20 cellular contexts compared by ENCODE assay signal in genomic region chr3:111747490-111747889, GRCh38.
A peak's percentile ranks its signal among the peaks of the same experiment; 100 is the strongest.
DNase-seq lines count a peak whose midpoint lies in the region; FAIRE-seq and TF ChIP-seq lines count a peak whose summit lies in the region.
"Had no signal": no experiment of that assay in that cellular context is flagged by ENCODE, and none has a peak within 500 bp of the region (broad histone marks: within the 10 kb centered on the region; RNA-seq: fewer than 3 reads in every experiment).

No MANE protein-coding gene starts in this region.

- peak overlapping the region; percentile 2 for H2AFZ ChIP-seq in mammary epithelial cell (ENCODE audit: low read depth, low read length)

- no peaks in the 10 kb centered on the region for H3K27me3 Mint-ChIP-seq in type B pancreatic cell
- H3K27me3 Mint-ChIP-seq: CD8-positive, alpha-beta memory T cell had no signal

- no peaks in the 10 kb centered on the region for H3K79me2 ChIP-seq in mammary epithelial cell (ENCODE audit: insufficient read depth, low read length)

- dilution Hi-C loops in mammary epithelial cell (cut with HindIII; ENCODE audit: low sequenced_read_pairs): no loop called here

- no peaks in the 10 kb centered on the region for H3K27me3 ChIP-seq in left ventricle myocardium inferior (ENCODE audit: low read depth)
- no peaks in the 10 kb centered on the region for H3K27me3 ChIP-seq in right atrium auricular region
- H3K27me3 ChIP-seq in mammary epithelial cell (ENCODE audit: insufficient read depth, low read length): no peaks in the 10 kb centered on the region
- no peaks in the 10 kb centered on the region for H3K27me3 ChIP-seq in small intestine (ENCODE audit: control insufficient read depth in 2 of 2, insufficient read depth in 2 of 2, low read length in 2 of 2)
- H3K27me3 ChIP-seq: heart right ventricle, uterus had no signal

- no peaks in the 10 kb centered on the region for H3K9me3 Mint-ChIP-seq in type B pancreatic cell
- H3K9me3 Mint-ChIP-seq: natural killer cell had no signal

- H3K27ac Mint-ChIP-seq in type B pancreatic cell: peak overlapping the region; percentile 2
- H3K27ac Mint-ChIP-seq: natural killer cell had no signal

- no peak for DNase-seq in left ventricle myocardium inferior
- DNase-seq in right atrium auricular region (ENCODE audit: low spot score): no peak
- DNase-seq in mammary epithelial cell: peak; percentile 92
- DNase-seq in kidney glomerular epithelial cell (lab: John Stamatoyannopoulos, UW): peak; percentile 34
- DNase-seq in type B pancreatic cell (ENCODE audit: extremely low spot score, unreplicated experiment): no peak
- no peak for DNase-seq in activated T-cell treated with anti-CD3 and anti-CD28 coated beads, Interleukin-2, amount 50 U/mL, for 48 hours
- DNase-seq in NCI-H2029 treated with DMSO at 0.1 percent for 48 hours (lab: John Stamatoyannopoulos, UW): no peak
- no peak for DNase-seq in small intestine
- DNase-seq: activated CD8-positive, alpha-beta memory T cell treated with anti-CD3 and anti-CD28 coated beads for 24 hours; activated effector memory CD4-positive, alpha-beta T cell treated with anti-CD3 and anti-CD28 coated beads, Interleukin-2, amount 50 U/mL, for 16 hours; anterior cingulate cortex; CD8-positive, alpha-beta memory T cell; GF-D8; heart right ventricle; natural killer cell; NCI-H1048; NCI-H2171; stimulated activated naive CD4-positive, alpha-beta T cell; uterus had no signal

- no peaks in the 10 kb centered on the region for H4K20me1 ChIP-seq in mammary epithelial cell (ENCODE audit: insufficient read depth, low read length)

- 22% methylated on average over 1 of the region's 1 CpG for WGBS in mammary epithelial cell (ENCODE audit: low coverage, missing lambda C conversion rate)
- 79 to 87% (median 85%) methylated on average over 1 of the region's 1 CpG for WGBS in small intestine, 3 donors

- no peaks in the 10 kb centered on the region for H3K36me3 ChIP-seq in left ventricle myocardium inferior
- H3K36me3 ChIP-seq in right atrium auricular region: no peaks in the 10 kb centered on the region
- H3K36me3 ChIP-seq in mammary epithelial cell (ENCODE audit: insufficient read depth, low read length): no peaks in the 10 kb centered on the region
- no peaks in the 10 kb centered on the region for H3K36me3 ChIP-seq in small intestine (ENCODE audit: control insufficient read depth in 2 of 2, insufficient read depth in 2 of 2, low read length in 2 of 2)
- H3K36me3 ChIP-seq: heart right ventricle, uterus had no signal

- peaks cover 24% of the 10 kb centered on the region for H3K4me1 Mint-ChIP-seq in type B pancreatic cell (ENCODE audit: unreplicated experiment)
- H3K4me1 Mint-ChIP-seq: CD8-positive, alpha-beta memory T cell had no signal

- no peak for FAIRE-seq in small intestine (lab: Jason Lieb, UNC)
- FAIRE-seq: GM19239 had no signal

- no TSS peak for BruUV-seq in mammary epithelial cell (replicated peaks; lab: Mats Ljungman, UMichigan)

- H3K27ac ChIP-seq in left ventricle myocardium inferior (replicated peaks): peak overlapping the region; percentile 46
- no peak overlapping the region for H3K27ac ChIP-seq in right atrium auricular region
- peak overlapping the region; percentile 74 for H3K27ac ChIP-seq in mammary epithelial cell (ENCODE audit: insufficient read depth, low read depth, low read length)
- H3K27ac ChIP-seq in small intestine (ENCODE audit: low read depth in 1 of 2, low read length in 1 of 2): no peak overlapping the region
- H3K27ac ChIP-seq: uterus had no signal

- intact Hi-C loops in left ventricle myocardium inferior (cut with micrococcal nuclease) (no loop called here), mammary epithelial cell (cut with micrococcal nuclease) (no loop called here)

- peaks cover 21% of the 10 kb centered on the region for H3K4me1 ChIP-seq in left ventricle myocardium inferior
- H3K4me1 ChIP-seq in right atrium auricular region: no peaks in the 10 kb centered on the region
- peaks cover 32% of the 10 kb centered on the region for H3K4me1 ChIP-seq in mammary epithelial cell (ENCODE audit: insufficient read depth, low read length)
- H3K4me1 ChIP-seq in small intestine (ENCODE audit: control insufficient read depth in 2 of 2, insufficient read depth in 1 of 2, low read depth in 1 of 2, low read length in 1 of 2): no peaks in the 10 kb centered on the region
- H3K4me1 ChIP-seq: uterus had no signal

- no peak overlapping the region for H3K4me3 Mint-ChIP-seq in type B pancreatic cell
- H3K4me3 Mint-ChIP-seq: CD8-positive, alpha-beta memory T cell; natural killer cell had no signal

- H3K4me3 ChIP-seq in left ventricle myocardium inferior (no peak overlapping the region), right atrium auricular region (no peak overlapping the region), mammary epithelial cell (replicated peaks in 1 of 3; ENCODE audit: insufficient read depth in 1 of 3, low read depth in 2 of 3, low read length in 3 of 3) (no peak overlapping the region), small intestine (ENCODE audit: low read depth in 1 of 2, low read length in 2 of 2) (no peak overlapping the region)
- H3K4me3 ChIP-seq: heart right ventricle, uterus had no signal

- H3K4me2 ChIP-seq in mammary epithelial cell (ENCODE audit: insufficient read depth, low read depth, low read length): no peak overlapping the region

- no peak overlapping the region for H3K9ac ChIP-seq in mammary epithelial cell (ENCODE audit: insufficient read depth, low read length)

- H3K9me3 ChIP-seq in left ventricle myocardium inferior (replicated peaks): peaks cover 16% of the 10 kb centered on the region
- peaks cover 0 to 4% of the 10 kb centered on the region in 2 donors for H3K9me3 ChIP-seq in right atrium auricular region
- no peaks in the 10 kb centered on the region for H3K9me3 ChIP-seq in mammary epithelial cell (replicated peaks; ENCODE audit: insufficient read depth, low read length)
- no peaks in the 10 kb centered on the region for H3K9me3 ChIP-seq in small intestine (ENCODE audit: control insufficient read depth, low read depth)
- H3K9me3 ChIP-seq: uterus had no signal

- CTCF ChIA-PET in mammary epithelial cell (lab: Charles Lee; ENCODE audit: low non-redundant PET): no interaction called here

- H3K36me3 Mint-ChIP-seq in type B pancreatic cell: no peaks in the 10 kb centered on the region
- H3K36me3 Mint-ChIP-seq: natural killer cell had no signal

- TF ChIP-seq CTCF in left ventricle myocardium inferior (IDR thresholded peaks at IDR 0.05; ENCODE audit: borderline replicate concordance) (no peak), right atrium auricular region (IDR thresholded peaks at IDR 0.05) (no peak), mammary epithelial cell (conservative IDR thresholded peaks at IDR 0.05 in 1 of 2, IDR thresholded peaks at IDR 0.05 in 1 of 2; ENCODE audit: extremely low read depth in 1 of 2, insufficient read depth in 1 of 2, low read depth in 1 of 2, low read length in 2 of 2) (no peak), type B pancreatic cell (conservative IDR thresholded peaks at IDR 0.05) (no peak)

- in situ Hi-C loops in mammary epithelial cell (cut with MboI; ENCODE audit: low sequenced_read_pairs in 2 of 2): no loop called here

Comparison
In these comparisons a context has a peak if more than half of its experiments do, and no peak if none do; other contexts are left out.
1. H3K27ac ChIP-seq: peak in left ventricle myocardium inferior (single experiment) and mammary epithelial cell (single experiment); none in right atrium auricular region (0 of 2) and small intestine (0 of 2).
2. DNase-seq: peak in mammary epithelial cell (single experiment) and kidney glomerular epithelial cell (single experiment); none in left ventricle myocardium inferior (single experiment), right atrium auricular region (single experiment), type B pancreatic cell (single experiment), activated T-cell treated with anti-CD3 and anti-CD28 coated beads, Interleukin-2, amount 50 U/mL, for 48 hours (0 of 2), NCI-H2029 treated with DMSO at 0.1 percent for 48 hours (single experiment) and small intestine (single experiment).